In the genomic region with DNA sequence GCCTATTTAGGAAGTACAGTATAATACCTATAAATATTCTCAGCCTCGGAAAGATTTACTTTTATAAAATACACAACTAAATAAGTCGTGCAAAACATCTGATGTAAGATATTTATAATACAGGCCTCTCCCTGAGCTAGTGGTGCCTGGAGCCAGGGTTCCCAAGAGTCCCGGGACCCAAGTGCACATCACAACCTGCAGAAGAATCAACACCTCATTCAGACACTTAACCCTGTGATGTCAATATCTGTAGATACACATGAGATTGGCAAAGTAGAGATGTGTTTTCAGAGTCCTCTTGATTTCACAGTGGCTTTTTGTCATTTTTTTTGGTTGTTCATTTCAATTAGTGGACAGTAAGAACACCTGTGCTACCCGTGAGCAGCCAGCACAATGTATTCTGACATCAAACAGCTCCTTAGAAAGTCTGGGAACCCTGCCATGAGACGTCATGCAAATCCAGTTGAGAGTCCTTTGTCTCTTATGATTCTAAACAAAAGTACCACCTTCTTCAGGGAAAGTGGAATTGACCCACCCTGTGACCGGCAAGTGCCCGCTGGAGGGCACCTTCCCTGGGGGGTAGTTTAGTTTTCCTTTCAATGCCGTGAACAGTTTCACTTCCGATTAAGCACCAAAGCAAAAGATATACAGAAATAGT, we compare ENCODE assay signal across 23 cellular contexts.
DNase-seq lines count a peak whose midpoint lies in the region; ATAC-seq, FAIRE-seq and TF ChIP-seq lines count a peak whose summit lies in the region.
"Had no signal": no experiment of that assay in that cellular context is flagged by ENCODE, and none has a peak within 500 bp of the region (broad histone marks: within the 10 kb centered on the region; RNA-seq: fewer than 3 reads in every experiment).

No MANE protein-coding gene starts in this region.

- no peaks in the 10 kb centered on the region for H3K36me3 ChIP-seq in small intestine (ENCODE audit: control insufficient read depth in 2 of 2, insufficient read depth in 2 of 2, low read length in 2 of 2)
- H3K36me3 ChIP-seq: gastroesophageal sphincter, uterus had no signal

- no peak overlapping the region for H3K27ac Mint-ChIP-seq in activated naive CD4-positive, alpha-beta T cell treated with anti-CD3 and anti-CD28 coated beads, Interleukin-2, amount 50 U/mL, for 72 hours
- H3K27ac Mint-ChIP-seq: naive thymus-derived CD8-positive, alpha-beta T cell had no signal

- H3K4me1 ChIP-seq in small intestine (ENCODE audit: control insufficient read depth in 2 of 2, insufficient read depth in 1 of 2, low read depth in 1 of 2, low read length in 1 of 2) = no peaks in the 10 kb centered on the region
- H3K4me1 ChIP-seq: A549, uterus had no signal

- 35 to 58% (median 42%) methylated on average over 9 of the region's 9 CpGs for WGBS in small intestine, 3 donors

- H3K27ac ChIP-seq in VCaP (peak overlapping the region; percentile 74; the same call in 1 of the 2 replicates), small intestine (ENCODE audit: low read depth in 1 of 2, low read length in 1 of 2) (no peak overlapping the region)
- H3K27ac ChIP-seq: A549, uterus had no signal

- no peaks in the 10 kb centered on the region for H3K9me3 Mint-ChIP-seq in activated naive CD4-positive, alpha-beta T cell treated with anti-CD3 and anti-CD28 coated beads, Interleukin-2, amount 50 U/mL, for 72 hours
- H3K9me3 Mint-ChIP-seq: naive thymus-derived CD8-positive, alpha-beta T cell had no signal

- ATAC-seq in HG03457 (IDR thresholded peaks at IDR 0.05; ENCODE audit: unreplicated experiment) = no peak
- no peak for ATAC-seq in activated naive CD4-positive, alpha-beta T cell treated with anti-CD3 and anti-CD28 coated beads, Interleukin-2, amount 50 U/mL, for 72 hours
- ATAC-seq: A549; gastroesophageal sphincter; naive thymus-derived CD8-positive, alpha-beta T cell had no signal

- DNase-seq in NCI-H748 (lab: John Stamatoyannopoulos, UW; ENCODE audit: unreplicated experiment) (peak; percentile 15), NCI-H748 treated with DMSO at 0.1 percent for 48 hours (lab: John Stamatoyannopoulos, UW) (no peak), NCI-H2029 treated with DMSO at 0.1 percent for 48 hours (lab: John Stamatoyannopoulos, UW) (peak; percentile 91), small intestine (peak; percentile 18)
- no peak for DNase-seq in stimulated activated CD4-positive, alpha-beta T cell treated with anti-CD3 and anti-CD28 coated beads, Interleukin-15, amount 100 ng/mL, for 24 hours
- DNase-seq in activated naive CD4-positive, alpha-beta T cell treated with anti-CD3 and anti-CD28 coated beads, Interleukin-2, amount 50 U/mL, for 72 hours (ENCODE audit: low spot score in 2 of 2) = no peak
- DNase-seq: activated CD4-positive, alpha-beta T cell treated with anti-CD3 and anti-CD28 coated beads, Interleukin-2, amount 50 U/mL, for 1 hour; activated gamma-delta T cell treated with Interleukin-2 at 50 U/mL for 16 hours; activated T-cell treated with anti-CD3 and anti-CD28 coated beads for 4 hours; amygdala; C1 segment of cervical spinal cord; central memory CD4-positive, alpha-beta T cell; HCEC 1CT; naive thymus-derived CD8-positive, alpha-beta T cell; NCI-H2171 treated with DMSO at 0.1 percent for 48 hours; stimulated activated CD4-positive, alpha-beta T cell treated with anti-CD3 and anti-CD28 coated beads, Interleukin-4, amount 100 ng/mL, for 24 hours; SW 1271; uterus had no signal

- no peaks in the 10 kb centered on the region for H3K36me3 Mint-ChIP-seq in activated naive CD4-positive, alpha-beta T cell treated with anti-CD3 and anti-CD28 coated beads, Interleukin-2, amount 50 U/mL, for 72 hours
- H3K36me3 Mint-ChIP-seq: naive thymus-derived CD8-positive, alpha-beta T cell had no signal

- no peaks in the 10 kb centered on the region for H3K27me3 ChIP-seq in small intestine (ENCODE audit: control insufficient read depth in 2 of 2, insufficient read depth in 2 of 2, low read length in 2 of 2)
- H3K27me3 ChIP-seq: gastroesophageal sphincter, uterus had no signal

- H3K9me3 ChIP-seq in small intestine (ENCODE audit: control insufficient read depth, low read depth) = no peaks in the 10 kb centered on the region
- H3K9me3 ChIP-seq: A549, gastroesophageal sphincter, uterus had no signal

- no peak for FAIRE-seq in small intestine (lab: Jason Lieb, UNC)
- FAIRE-seq: A549 had no signal

- TF ChIP-seq CTCF in VCaP (conservative IDR thresholded peaks at IDR 0.05) = no peak

- H3K4me3 ChIP-seq in small intestine (ENCODE audit: low read depth in 1 of 2, low read length in 2 of 2) = no peak overlapping the region
- H3K4me3 ChIP-seq: A549, gastroesophageal sphincter, skin epidermis, uterus had no signal

Comparison
In these comparisons a context has a peak if more than half of its experiments do, and no peak if none do; other contexts are left out.
1. DNase-seq: peak in NCI-H748 (single experiment), NCI-H2029 treated with DMSO at 0.1 percent for 48 hours (single experiment) and small intestine (single experiment); none in NCI-H748 treated with DMSO at 0.1 percent for 48 hours (single experiment), stimulated activated CD4-positive, alpha-beta T cell treated with anti-CD3 and anti-CD28 coated beads, Interleukin-15, amount 100 ng/mL, for 24 hours (single experiment) and activated naive CD4-positive, alpha-beta T cell treated with anti-CD3 and anti-CD28 coated beads, Interleukin-2, amount 50 U/mL, for 72 hours (0 of 2).